ENCODE assay signal across 1 cellular context in the genomic region with DNA sequence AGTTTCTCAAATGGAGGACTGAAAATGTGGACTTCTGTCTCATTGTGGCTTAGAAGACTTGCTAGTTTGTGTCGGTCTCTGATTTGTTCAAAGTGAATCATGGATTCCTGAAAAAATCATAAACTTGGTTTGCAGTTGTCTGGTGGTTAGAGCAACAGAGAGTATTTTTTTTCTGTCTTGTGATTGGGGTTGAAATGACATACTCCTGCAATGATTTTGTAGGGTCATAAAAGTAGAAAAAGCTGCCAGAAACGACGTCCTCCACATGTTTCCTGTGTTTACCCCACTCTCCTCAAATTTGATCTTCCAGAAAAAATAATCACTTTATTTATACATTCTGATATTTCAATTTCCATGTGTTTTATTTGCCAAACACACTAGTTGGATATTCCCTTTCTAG.
TF ChIP-seq lines count a peak whose summit lies in the region.

No MANE protein-coding gene starts in this region.

TF ChIP-seq in GM23338, 12 proteins besides CTCF, POLR2A, EP300 and RAD21 (continued from another document):
- TF ChIP-seq, protein P1, sequence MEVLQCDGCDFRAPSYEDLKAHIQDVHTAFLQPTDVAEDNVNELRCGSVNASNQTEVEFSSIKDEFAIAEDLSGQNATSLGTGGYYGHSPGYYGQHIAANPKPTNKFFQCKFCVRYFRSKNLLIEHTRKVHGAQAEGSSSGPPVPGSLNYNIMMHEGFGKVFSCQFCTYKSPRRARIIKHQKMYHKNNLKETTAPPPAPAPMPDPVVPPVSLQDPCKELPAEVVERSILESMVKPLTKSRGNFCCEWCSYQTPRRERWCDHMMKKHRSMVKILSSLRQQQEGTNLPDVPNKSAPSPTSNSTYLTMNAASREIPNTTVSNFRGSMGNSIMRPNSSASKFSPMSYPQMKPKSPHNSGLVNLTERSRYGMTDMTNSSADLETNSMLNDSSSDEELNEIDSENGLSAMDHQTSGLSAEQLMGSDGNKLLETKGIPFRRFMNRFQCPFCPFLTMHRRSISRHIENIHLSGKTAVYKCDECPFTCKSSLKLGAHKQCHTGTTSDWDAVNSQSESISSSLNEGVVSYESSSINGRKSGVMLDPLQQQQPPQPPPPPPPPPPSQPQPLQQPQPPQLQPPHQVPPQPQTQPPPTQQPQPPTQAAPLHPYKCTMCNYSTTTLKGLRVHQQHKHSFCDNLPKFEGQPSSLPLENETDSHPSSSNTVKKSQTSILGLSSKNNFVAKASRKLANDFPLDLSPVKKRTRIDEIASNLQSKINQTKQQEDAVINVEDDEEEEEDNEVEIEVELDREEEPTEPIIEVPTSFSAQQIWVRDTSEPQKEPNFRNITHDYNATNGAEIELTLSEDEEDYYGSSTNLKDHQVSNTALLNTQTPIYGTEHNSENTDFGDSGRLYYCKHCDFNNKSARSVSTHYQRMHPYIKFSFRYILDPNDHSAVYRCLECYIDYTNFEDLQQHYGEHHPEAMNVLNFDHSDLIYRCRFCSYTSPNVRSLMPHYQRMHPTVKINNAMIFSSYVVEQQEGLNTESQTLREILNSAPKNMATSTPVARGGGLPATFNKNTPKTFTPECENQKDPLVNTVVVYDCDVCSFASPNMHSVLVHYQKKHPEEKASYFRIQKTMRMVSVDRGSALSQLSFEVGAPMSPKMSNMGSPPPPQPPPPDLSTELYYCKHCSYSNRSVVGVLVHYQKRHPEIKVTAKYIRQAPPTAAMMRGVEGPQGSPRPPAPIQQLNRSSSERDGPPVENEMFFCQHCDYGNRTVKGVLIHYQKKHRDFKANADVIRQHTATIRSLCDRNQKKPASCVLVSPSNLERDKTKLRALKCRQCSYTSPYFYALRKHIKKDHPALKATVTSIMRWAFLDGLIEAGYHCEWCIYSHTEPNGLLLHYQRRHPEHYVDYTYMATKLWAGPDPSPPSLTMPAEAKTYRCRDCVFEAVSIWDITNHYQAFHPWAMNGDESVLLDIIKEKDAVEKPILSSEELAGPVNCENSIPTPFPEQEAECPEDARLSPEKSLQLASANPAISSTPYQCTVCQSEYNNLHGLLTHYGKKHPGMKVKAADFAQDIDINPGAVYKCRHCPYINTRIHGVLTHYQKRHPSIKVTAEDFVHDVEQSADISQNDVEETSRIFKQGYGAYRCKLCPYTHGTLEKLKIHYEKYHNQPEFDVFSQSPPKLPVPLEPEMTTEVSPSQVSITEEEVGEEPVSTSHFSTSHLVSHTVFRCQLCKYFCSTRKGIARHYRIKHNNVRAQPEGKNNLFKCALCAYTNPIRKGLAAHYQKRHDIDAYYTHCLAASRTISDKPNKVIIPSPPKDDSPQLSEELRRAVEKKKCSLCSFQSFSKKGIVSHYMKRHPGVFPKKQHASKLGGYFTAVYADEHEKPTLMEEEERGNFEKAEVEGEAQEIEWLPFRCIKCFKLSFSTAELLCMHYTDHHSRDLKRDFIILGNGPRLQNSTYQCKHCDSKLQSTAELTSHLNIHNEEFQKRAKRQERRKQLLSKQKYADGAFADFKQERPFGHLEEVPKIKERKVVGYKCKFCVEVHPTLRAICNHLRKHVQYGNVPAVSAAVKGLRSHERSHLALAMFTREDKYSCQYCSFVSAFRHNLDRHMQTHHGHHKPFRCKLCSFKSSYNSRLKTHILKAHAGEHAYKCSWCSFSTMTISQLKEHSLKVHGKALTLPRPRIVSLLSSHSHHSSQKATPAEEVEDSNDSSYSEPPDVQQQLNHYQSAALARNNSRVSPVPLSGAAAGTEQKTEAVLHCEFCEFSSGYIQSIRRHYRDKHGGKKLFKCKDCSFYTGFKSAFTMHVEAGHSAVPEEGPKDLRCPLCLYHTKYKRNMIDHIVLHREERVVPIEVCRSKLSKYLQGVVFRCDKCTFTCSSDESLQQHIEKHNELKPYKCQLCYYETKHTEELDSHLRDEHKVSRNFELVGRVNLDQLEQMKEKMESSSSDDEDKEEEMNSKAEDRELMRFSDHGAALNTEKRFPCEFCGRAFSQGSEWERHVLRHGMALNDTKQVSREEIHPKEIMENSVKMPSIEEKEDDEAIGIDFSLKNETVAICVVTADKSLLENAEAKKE (CRISPR knock-in tag; IDR thresholded peaks at IDR 0.05): no peak
